In genomic region chr10:48509974-48510692, GRCh38 we compare ENCODE assay signal across 11 cellular contexts.
DNase-seq lines count a peak whose midpoint lies in the region; ATAC-seq and TF ChIP-seq lines count a peak whose summit lies in the region.
"Had no signal": no experiment of that assay in that cellular context is flagged by ENCODE, and none has a peak within 500 bp of the region (broad histone marks: within the 10 kb centered on the region; RNA-seq: fewer than 3 reads in every experiment).

No MANE protein-coding gene starts in this region.

- H3K4me1 ChIP-seq in right lobe of liver, result no peaks in the 10 kb centered on the region

- no peak for TF ChIP-seq POLR2A in right lobe of liver (IDR thresholded peaks at IDR 0.05)

- DNase-seq in DMS 273 (lab: John Stamatoyannopoulos, UW; ENCODE audit: unreplicated experiment) (peak; percentile 38), DMS 273 treated with DMSO at 0.1 percent for 48 hours (lab: John Stamatoyannopoulos, UW) (no peak), HT-29 (ENCODE audit: low spot score) (peak; percentile 42), astrocyte of the spinal cord (ENCODE audit: low read depth, low spot score) (no peak), right lobe of liver (peak in 1 of 3 donors; percentile 36), SHP77 (lab: John Stamatoyannopoulos, UW) (no peak), T-helper 1 cell (no peak)
- DNase-seq: activated CD4-positive, alpha-beta T cell treated with anti-CD3 and anti-CD28 coated beads, Interleukin-2, amount 50 U/mL, for 48 hours; effector memory CD4-positive, alpha-beta T cell; NCI-H345 had no signal

- peaks cover 0 to 3% (median under 1%) of the 10 kb centered on the region in 4 donors for H3K9me3 ChIP-seq in right lobe of liver

- intact Hi-C loops in right lobe of liver (cut with DNase I), result no loop called here

- H3K4me3 ChIP-seq in astrocyte of the spinal cord (ENCODE audit: low read depth, low read length) (no peak overlapping the region), right lobe of liver (no peak overlapping the region)

- TF ChIP-seq CTCF in astrocyte of the spinal cord (IDR thresholded peaks at IDR 0.05; ENCODE audit: low read depth, low read length) (peak; percentile 37), right lobe of liver (IDR thresholded peaks at IDR 0.05) (peak; percentile 30 to 36 (median 30))

- no peaks in the 10 kb centered on the region for H3K27me3 ChIP-seq in right lobe of liver

- H3K36me3 ChIP-seq in right lobe of liver, result no peaks in the 10 kb centered on the region

- ATAC-seq in right lobe of liver (peak; percentile 13 to 40 (median 23)), HG03457 (IDR thresholded peaks at IDR 0.05; ENCODE audit: unreplicated experiment) (no peak)

- WGBS in right lobe of liver (ENCODE audit: insufficient coverage, low coverage, low lambda C conversion rate, missing lambda C conversion rate), result 79% methylated on average over 5 of the region's 8 CpGs

- H3K27ac ChIP-seq in right lobe of liver, result no peak overlapping the region

- in situ Hi-C loops in astrocyte of the spinal cord (cut with HindIII; ENCODE audit: low sequenced_read_pairs), result no loop called here

Comparison
In these comparisons a context has a peak if more than half of its experiments do, and no peak if none do; other contexts are left out.
1. DNase-seq: peak in DMS 273 (single experiment) and HT-29 (single experiment); none in DMS 273 treated with DMSO at 0.1 percent for 48 hours (single experiment), astrocyte of the spinal cord (single experiment), SHP77 (0 of 2) and T-helper 1 cell (0 of 5).